ENCODE assay signal across 9 cellular contexts in the genomic region with DNA sequence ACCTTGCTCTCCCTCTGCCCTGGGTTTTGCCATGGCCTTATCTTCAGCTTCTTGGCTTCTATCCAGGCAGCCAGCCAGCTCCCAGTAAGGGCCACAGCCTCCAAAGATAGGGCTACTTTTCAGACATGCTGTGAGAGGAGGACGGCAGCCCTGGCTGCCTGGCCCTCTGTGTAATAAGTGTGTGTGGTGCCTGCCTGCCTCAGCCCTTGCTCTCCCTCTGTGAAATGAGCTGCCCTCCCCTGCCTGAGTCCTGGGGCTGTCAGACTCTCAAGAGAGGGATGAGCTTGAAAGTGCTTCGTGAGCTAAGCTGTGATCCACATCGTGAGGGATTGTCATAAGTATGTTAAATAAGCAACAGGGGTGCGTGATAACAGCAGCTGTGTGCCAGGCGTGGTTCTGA. TPM values are rescaled to one million over a fixed set of nuclear protein-coding genes. Genes with fewer than 3 reads are reported as not detected.
DNase-seq lines count a peak whose midpoint lies in the region; ATAC-seq, FAIRE-seq and TF ChIP-seq lines count a peak whose summit lies in the region.
"Had no signal": no experiment of that assay in that cellular context is flagged by ENCODE, and none has a peak within 500 bp of the region (broad histone marks: within the 10 kb centered on the region; RNA-seq: fewer than 3 reads in every experiment).

No MANE protein-coding gene starts in this region.

- peak overlapping the region; percentile 68 for H3K4me2 ChIP-seq in astrocyte (ENCODE audit: low read length)

- peak overlapping the region; percentile 94 for H3K27ac Mint-ChIP-seq in astrocyte (ENCODE audit: unreplicated experiment)
- H3K27ac Mint-ChIP-seq in activated CD8-positive, alpha-beta T cell treated with anti-CD3 and anti-CD28 coated beads, Interleukin-2, amount 10 ng/mL, durations not matched to agents 7 days and 5 days: no peak overlapping the region

- peaks cover 11% of the 10 kb centered on the region for H3K36me3 Mint-ChIP-seq in astrocyte (ENCODE audit: low read depth, unreplicated experiment)
- H3K36me3 Mint-ChIP-seq in activated CD8-positive, alpha-beta T cell treated with anti-CD3 and anti-CD28 coated beads, Interleukin-2, amount 10 ng/mL, durations not matched to agents 7 days and 5 days (ENCODE audit: low read depth): no peaks in the 10 kb centered on the region

- TF ChIP-seq EP300 in stomach (IDR thresholded peaks at IDR 0.05): no peak

- H3K4me1 Mint-ChIP-seq in astrocyte (ENCODE audit: low read depth, unreplicated experiment): peaks cover 68% of the 10 kb centered on the region
- H3K4me1 Mint-ChIP-seq in activated CD8-positive, alpha-beta T cell treated with anti-CD3 and anti-CD28 coated beads, Interleukin-2, amount 10 ng/mL, durations not matched to agents 7 days and 5 days (ENCODE audit: low read depth): peaks cover 3% of the 10 kb centered on the region

- H3K27ac ChIP-seq in astrocyte (ENCODE audit: low read depth, low read length) (peak overlapping the region; percentile 88), stomach (peak overlapping the region; percentile 60 to 87 (median 82))

- no peaks in the 10 kb centered on the region for H3K9me3 Mint-ChIP-seq in astrocyte (ENCODE audit: unreplicated experiment)
- no peaks in the 10 kb centered on the region for H3K9me3 Mint-ChIP-seq in activated CD8-positive, alpha-beta T cell treated with anti-CD3 and anti-CD28 coated beads, Interleukin-2, amount 10 ng/mL, durations not matched to agents 7 days and 5 days (ENCODE audit: insufficient read depth)

- H3K36me3 ChIP-seq in astrocyte (ENCODE audit: insufficient read depth, low read length): peaks cover 3% of the 10 kb centered on the region
- H3K36me3 ChIP-seq in stomach: peaks cover 0 to 15% (median 2%) of the 10 kb centered on the region in 4 donors

- no peaks in the 10 kb centered on the region for H3K9me3 ChIP-seq in astrocyte (ENCODE audit: insufficient read depth, low read depth, low read length)
- H3K9me3 ChIP-seq in stomach: no peaks in the 10 kb centered on the region

- DNase-seq in HCEC 1CT (peak; percentile 61), astrocyte (ENCODE audit: low read depth) (peak; percentile 63), iris pigment epithelial cell (ENCODE audit: low read depth) (peak; percentile 45), stomach (peak; percentile 83), iPS-NIHi11 (ENCODE audit: low spot score) (no peak)
- no peak for DNase-seq in central memory CD4-positive, alpha-beta T cell
- no peak for DNase-seq in activated CD8-positive, alpha-beta T cell treated with anti-CD3 and anti-CD28 coated beads, Interleukin-2, amount 10 ng/mL, durations not matched to agents 7 days and 5 days

- no peak for FAIRE-seq in astrocyte (lab: Jason Lieb, UNC)

- no peak for TF ChIP-seq POLR2A in stomach (IDR thresholded peaks at IDR 0.05)

- no peaks in the 10 kb centered on the region for H3K27me3 Mint-ChIP-seq in astrocyte (ENCODE audit: low read depth, unreplicated experiment)
- H3K27me3 Mint-ChIP-seq in activated CD8-positive, alpha-beta T cell treated with anti-CD3 and anti-CD28 coated beads, Interleukin-2, amount 10 ng/mL, durations not matched to agents 7 days and 5 days (ENCODE audit: low read depth): no peaks in the 10 kb centered on the region

- H3K79me2 ChIP-seq in astrocyte (ENCODE audit: insufficient read depth, low read length): peaks cover 87% of the 10 kb centered on the region

- H3K4me3 ChIP-seq in astrocyte (ENCODE audit: insufficient read depth, low read depth, low read length) (no peak overlapping the region), stomach (no peak overlapping the region)

- H3K27me3 ChIP-seq in astrocyte (ENCODE audit: insufficient read depth, low read length) (no peaks in the 10 kb centered on the region), stomach (no peaks in the 10 kb centered on the region)

- WGBS in stomach, 5 donors: 25 to 41% (median 35%) methylated on average over 5 of the region's 5 CpGs

- H4K20me1 ChIP-seq in astrocyte (ENCODE audit: insufficient read depth, low read length): peaks cover 77% of the 10 kb centered on the region

- intact Hi-C loops in stomach (cut with DNase I; ENCODE audit: low total_unique reads): no loop called here

- ATAC-seq in HG03457 (IDR thresholded peaks at IDR 0.05; ENCODE audit: unreplicated experiment): no peak
- ATAC-seq in activated CD8-positive, alpha-beta T cell treated with anti-CD3 and anti-CD28 coated beads, Interleukin-2, amount 10 ng/mL, durations not matched to agents 7 days and 5 days: no peak
- ATAC-seq: esophagus mucosa had no signal

- peak overlapping the region; percentile 75 for H3K9ac ChIP-seq in astrocyte (ENCODE audit: low read length)

- POLR2A ChIA-PET in activated CD8-positive, alpha-beta T cell treated with anti-CD3 and anti-CD28 coated beads, Interleukin-2, amount 10 ng/mL, durations not matched to agents 7 days and 5 days (lab: Charles Lee): no interaction called here

- CTCF ChIA-PET in activated CD8-positive, alpha-beta T cell treated with anti-CD3 and anti-CD28 coated beads, Interleukin-2, amount 10 ng/mL, durations not matched to agents 7 days and 5 days (lab: Charles Lee): interaction anchor here (1.7 kb wide), 1 partner anchor 57 kb away, joined by 5 read pairs; no protein-coding TSS in a partner anchor

- TF ChIP-seq CTCF in astrocyte (IDR thresholded peaks at IDR 0.05; ENCODE audit: insufficient read depth, low read depth, low read length) (no peak), stomach (IDR thresholded peaks at IDR 0.05) (no peak)

- H3K4me1 ChIP-seq in astrocyte (ENCODE audit: insufficient read depth, low read length) (peaks cover 65% of the 10 kb centered on the region), stomach (peaks cover 77 to 99% (median 88%) of the 10 kb centered on the region in 4 donors)

- H3K4me3 Mint-ChIP-seq in astrocyte (ENCODE audit: unreplicated experiment): peak overlapping the region; percentile 69
- H3K4me3 Mint-ChIP-seq in activated CD8-positive, alpha-beta T cell treated with anti-CD3 and anti-CD28 coated beads, Interleukin-2, amount 10 ng/mL, durations not matched to agents 7 days and 5 days: no peak overlapping the region

- no peak overlapping the region for H2AFZ ChIP-seq in astrocyte (ENCODE audit: low read depth, low read length)

RNA-seq across cellular contexts. Expression of a gene that starts 8.1 kb away (rescaled TPM):
- total RNA-seq in astrocyte (293 and 321 TPM in 2 replicates), stomach (10 to 100 TPM; 14.2 to 32.9 (median 21.6) TPM)
- 10 to 100 TPM in 1 of 3 donors, 1 to 10 TPM in 2; 6.4 to 15.3 (median 7.2) TPM for polyA plus RNA-seq in stomach
- under 1 TPM; 0.63 TPM for total RNA-seq in activated CD8-positive, alpha-beta T cell treated with anti-CD3 and anti-CD28 coated beads, Interleukin-2, amount 10 ng/mL, durations not matched to agents 7 days and 5 days

Comparison
In these comparisons a context has a peak if more than half of its experiments do, and no peak if none do; other contexts are left out.
1. DNase-seq: peak in HCEC 1CT (single experiment), astrocyte (single experiment), iris pigment epithelial cell (single experiment) and stomach (single experiment); none in iPS-NIHi11 (single experiment), central memory CD4-positive, alpha-beta T cell (single experiment) and activated CD8-positive, alpha-beta T cell treated with anti-CD3 and anti-CD28 coated beads, Interleukin-2, amount 10 ng/mL, durations not matched to agents 7 days and 5 days (single experiment).